Comparison of ENCODE assay signal across 27 cellular contexts in genomic region chr20:15792855-15793254, GRCh38.
"Had no signal": no experiment of that assay in that cellular context is flagged by ENCODE, and none has a peak within 500 bp of the region (broad histone marks: within the 10 kb centered on the region; RNA-seq: fewer than 3 reads in every experiment).

No MANE protein-coding gene starts in this region.

- ATAC-seq: stimulated activated effector memory CD8-positive, alpha-beta T cell treated with anti-CD3 and anti-CD28 coated beads, Interleukin-12 subunit alpha, Interleukin-12 subunit beta, amount 100 ng/mL, for 72 hours; stimulated activated memory B cell treated with anti-CD40 and anti-IgM and Interleukin-4, amounts not matched to agents 10 μg/mL and 1 μg/mL and 100 μg/mL, for 72 hours; stimulated activated naive B cell treated with anti-CD40 and anti-IgM and Interleukin-4, amounts not matched to agents 10 μg/mL and 1 μg/mL and 100 μg/mL, for 72 hours; stimulated activated naive CD8-positive, alpha-beta T cell treated with anti-CD3 and anti-CD28 coated beads, Interleukin-15, amount 100 ng/mL, for 72 hours; stimulated activated naive CD8-positive, alpha-beta T cell treated with anti-CD3 and anti-CD28 coated beads, Interleukin-15, Interleukin-2, amounts not matched to agents 100 U/mL and 50 U/mL, for 24 hours; upper lobe of right lung had no signal

- DNase-seq: stimulated activated CD4-positive, alpha-beta T cell treated with anti-CD3 and anti-CD28 coated beads, Interleukin-2, amount 100 ng/mL, for 48 hours; stimulated activated CD4-positive, alpha-beta T cell treated with anti-CD3 and anti-CD28 coated beads, Interleukin-4, amount 100 ng/mL, for 1 hour; stimulated activated CD4-positive, alpha-beta T cell treated with anti-CD3 and anti-CD28 coated beads, Interleukin-4, amount 100 ng/mL, for 24 hours; stimulated activated CD4-positive, alpha-beta T cell treated with anti-CD3 and anti-CD28 coated beads, Interleukin-4, amount 100 ng/mL, for 4 hours; stimulated activated CD8-positive, alpha-beta memory T cell treated with anti-CD3 and anti-CD28 coated beads, Interleukin-4, amount 100 ng/mL, for 48 hours; stimulated activated naive B cell treated with anti-CD40 and anti-IgM and Interleukin-4, amounts not matched to agents 10 μg/mL and 1 μg/mL and 100 μg/mL, for 72 hours; stimulated activated naive CD4-positive, alpha-beta T cell; stimulated activated naive CD4-positive, alpha-beta T cell treated with Interleukin-2 at 50 U/mL for 16 hours; stimulated activated naive CD8-positive, alpha-beta T cell treated with anti-CD3 and anti-CD28 coated beads, Interleukin-15, amount 100 ng/mL, for 72 hours; stimulated activated naive CD8-positive, alpha-beta T cell treated with anti-CD3 and anti-CD28 coated beads, Interleukin-15, Interleukin-2, amounts not matched to agents 100 U/mL and 50 U/mL, for 24 hours; stomach; substantia nigra; testis; thyroid gland; tibial artery; transverse colon; trophoblast cell; upper lobe of left lung; upper lobe of right lung; uterus had no signal

- H3K27ac ChIP-seq: stomach, suprapubic skin, testis, thoracic aorta, thyroid gland, tibial artery, tibial nerve, transverse colon, upper lobe of left lung, upper lobe of right lung, uterus, vagina had no signal

- H3K4me1 ChIP-seq: suprapubic skin, testis, thyroid gland, transverse colon, upper lobe of left lung, upper lobe of right lung, uterus, vagina had no signal

- FAIRE-seq: urothelium cell line had no signal

- H3K4me3 ChIP-seq: stomach, suprapubic skin, testis, thoracic aorta, thyroid gland, tibial artery, tibial nerve, transverse colon, upper lobe of left lung, upper lobe of right lung, uterus, vagina had no signal

- H3K27me3 ChIP-seq: stomach, suprapubic skin, testis, thyroid gland, tibial artery, tibial nerve, transverse colon, upper lobe of left lung, upper lobe of right lung, uterus, vagina had no signal

- H3K36me3 ChIP-seq: stomach, suprapubic skin, thoracic aorta, thyroid gland, tibial artery, tibial nerve, transverse colon, upper lobe of left lung, upper lobe of right lung, uterus, vagina had no signal

- H3K9me3 ChIP-seq: stomach, suprapubic skin, testis, thoracic aorta, thyroid gland, tibial artery, tibial nerve, transverse colon, upper lobe of left lung, upper lobe of right lung, uterus, vagina had no signal
